ENCODE assay signal across 19 cellular contexts in genomic region chr5:167167191-167167590, GRCh38.
"Had no signal": no experiment of that assay in that cellular context is flagged by ENCODE, and none has a peak within 500 bp of the region (broad histone marks: within the 10 kb centered on the region; RNA-seq: fewer than 3 reads in every experiment).

No MANE protein-coding gene starts in this region.

- H3K36me3 ChIP-seq: esophagus squamous epithelium, neutrophil, tibial nerve, upper lobe of right lung, vagina had no signal

- H3K9me3 ChIP-seq: esophagus squamous epithelium, neutrophil, testis, tibial nerve, upper lobe of right lung, vagina had no signal

- H3K4me1 ChIP-seq: esophagus squamous epithelium, testis, tibial nerve, upper lobe of right lung, vagina had no signal

- H3K27ac ChIP-seq: esophagus squamous epithelium, hepatocyte, neutrophil, skin epidermis, testis, tibial nerve, upper lobe of right lung, vagina had no signal

- H3K27me3 Mint-ChIP-seq: effector memory CD8-positive, alpha-beta T cell; naive thymus-derived CD4-positive, alpha-beta T cell; stimulated activated naive B cell treated with anti-CD40 and anti-IgM and Interleukin-4, amounts not matched to agents 10 μg/mL and 1 μg/mL and 100 μg/mL, for 72 hours; stimulated activated naive CD8-positive, alpha-beta T cell treated with anti-CD3 and anti-CD28 coated beads, Interleukin-15, amount 100 ng/mL, for 72 hours had no signal

- DNase-seq: cortex of kidney; effector memory CD8-positive, alpha-beta T cell; esophagus squamous epithelium; head of caudate nucleus; kidney glomerular epithelial cell; naive thymus-derived CD4-positive, alpha-beta T cell; nephron progenitor cell; stimulated activated CD4-positive, alpha-beta T cell treated with anti-CD3 and anti-CD28 coated beads, Interleukin-2, amount 100 ng/mL, for 24 hours; stimulated activated CD4-positive, alpha-beta T cell treated with anti-CD3 and anti-CD28 coated beads, Interleukin-4, amount 100 ng/mL, for 4 hours; stimulated activated naive B cell treated with anti-CD40 and anti-IgM and Interleukin-4, amounts not matched to agents 10 μg/mL and 1 μg/mL and 100 μg/mL, for 72 hours; stimulated activated naive CD8-positive, alpha-beta T cell treated with anti-CD3 and anti-CD28 coated beads, Interleukin-15, amount 100 ng/mL, for 72 hours; testis; upper lobe of right lung had no signal

- H3K27ac Mint-ChIP-seq: effector memory CD8-positive, alpha-beta T cell; naive thymus-derived CD4-positive, alpha-beta T cell; nephron progenitor cell; stimulated activated naive B cell treated with anti-CD40 and anti-IgM and Interleukin-4, amounts not matched to agents 10 μg/mL and 1 μg/mL and 100 μg/mL, for 72 hours; stimulated activated naive CD8-positive, alpha-beta T cell treated with anti-CD3 and anti-CD28 coated beads, Interleukin-15, amount 100 ng/mL, for 72 hours had no signal

- H3K27me3 ChIP-seq: esophagus squamous epithelium, hepatocyte, neutrophil, testis, tibial nerve, upper lobe of right lung, vagina had no signal

- H3K79me2 ChIP-seq: hepatocyte had no signal

- H2AFZ ChIP-seq: hepatocyte had no signal

- H3K4me3 Mint-ChIP-seq: effector memory CD8-positive, alpha-beta T cell; naive thymus-derived CD4-positive, alpha-beta T cell; nephron progenitor cell; stimulated activated naive B cell treated with anti-CD40 and anti-IgM and Interleukin-4, amounts not matched to agents 10 μg/mL and 1 μg/mL and 100 μg/mL, for 72 hours; stimulated activated naive CD8-positive, alpha-beta T cell treated with anti-CD3 and anti-CD28 coated beads, Interleukin-15, amount 100 ng/mL, for 72 hours had no signal

- H3K4me2 ChIP-seq: hepatocyte had no signal

- H3K4me1 Mint-ChIP-seq: naive thymus-derived CD4-positive, alpha-beta T cell; stimulated activated naive B cell treated with anti-CD40 and anti-IgM and Interleukin-4, amounts not matched to agents 10 μg/mL and 1 μg/mL and 100 μg/mL, for 72 hours; stimulated activated naive CD8-positive, alpha-beta T cell treated with anti-CD3 and anti-CD28 coated beads, Interleukin-15, amount 100 ng/mL, for 72 hours had no signal

- H3K36me3 Mint-ChIP-seq: naive thymus-derived CD4-positive, alpha-beta T cell; stimulated activated naive B cell treated with anti-CD40 and anti-IgM and Interleukin-4, amounts not matched to agents 10 μg/mL and 1 μg/mL and 100 μg/mL, for 72 hours had no signal

- H3K4me3 ChIP-seq: esophagus squamous epithelium, hepatocyte, skin epidermis, testis, tibial nerve, upper lobe of right lung, vagina had no signal

- ATAC-seq: effector memory CD8-positive, alpha-beta T cell; naive thymus-derived CD4-positive, alpha-beta T cell; sciatic nerve; stimulated activated naive B cell treated with anti-CD40 and anti-IgM and Interleukin-4, amounts not matched to agents 10 μg/mL and 1 μg/mL and 100 μg/mL, for 72 hours; stimulated activated naive CD8-positive, alpha-beta T cell treated with anti-CD3 and anti-CD28 coated beads, Interleukin-15, amount 100 ng/mL, for 72 hours; upper lobe of right lung had no signal
